Comparison of ENCODE assay signal across 8 cellular contexts in genomic region chr6:30743099-30744053, GRCh38. TPM values are rescaled to one million over a fixed set of nuclear protein-coding genes. Genes with fewer than 3 reads are reported as not detected.
DNase-seq lines count a peak whose midpoint lies in the region; ATAC-seq and TF ChIP-seq lines count a peak whose summit lies in the region.

No MANE protein-coding gene starts in this region.

- H3K4me3 ChIP-seq in GM06990 (replicated peaks; ENCODE audit: low read depth, low read length) = peak overlapping the region; percentile 66
- H3K4me3 ChIP-seq in WERI-Rb-1 (ENCODE audit: low read depth, low read length) = no peak overlapping the region
- peak overlapping the region; percentile 94 for H3K4me3 ChIP-seq in endodermal cell (ENCODE audit: low read length)
- H3K4me3 ChIP-seq in aorta (ENCODE audit: low read length in 2 of 2) = peak overlapping the region; percentile 37 to 57

- no peaks in the 10 kb centered on the region for H3K27me3 Mint-ChIP-seq in endodermal cell (ENCODE audit: insufficient read depth)

- peak overlapping the region; percentile 99 for H3K9ac ChIP-seq in endodermal cell (ENCODE audit: extremely low read depth, low read length, poor library complexity, severe bottlenecking)

- H3K36me3 ChIP-seq in GM06990 (ENCODE audit: control insufficient read depth, insufficient read depth, low read length) = peaks cover 11% of the 10 kb centered on the region
- peaks cover 31% of the 10 kb centered on the region for H3K36me3 ChIP-seq in WERI-Rb-1
- H3K36me3 ChIP-seq in endodermal cell (ENCODE audit: control insufficient read depth, insufficient read depth, low read length) = peaks cover 41% of the 10 kb centered on the region
- H3K36me3 ChIP-seq in aorta (ENCODE audit: control insufficient read depth in 1 of 2, insufficient read depth in 2 of 2, low read length in 1 of 2) = peaks cover 0 to 4% of the 10 kb centered on the region in 2 donors

- H3K27ac Mint-ChIP-seq in endodermal cell = peak overlapping the region; percentile 93

- TF ChIP-seq CTCF in GM06990 (IDR thresholded peaks at IDR 0.05; ENCODE audit: insufficient read depth, low read length, poor library complexity, severe bottlenecking) (no peak), WERI-Rb-1 (IDR thresholded peaks at IDR 0.05; ENCODE audit: low read depth, low read length) (no peak), endodermal cell (conservative IDR thresholded peaks at IDR 0.05) (no peak)

- H3K27ac ChIP-seq in WERI-Rb-1 (peak overlapping the region; percentile 86), endodermal cell (ENCODE audit: low read depth, low read length) (peak overlapping the region; percentile 42), aorta (ENCODE audit: low read depth in 1 of 2, low read length in 2 of 2) (peak overlapping the region; percentile 15 to 91)

- peak; percentile 62 for DNase-seq in GM06990 (ENCODE audit: extremely low read depth, insufficient read length)
- no peak for DNase-seq in WERI-Rb-1
- no peak for DNase-seq in endodermal cell
- peak; percentile 40 for DNase-seq in myocyte (ENCODE audit: low read depth)
- peak in 1 of 2 donors; percentile 82 for DNase-seq in aorta
- DNase-seq in SHP77 treated with DMSO at 0.1 percent for 48 hours (lab: John Stamatoyannopoulos, UW) = no peak

- H3K4me1 ChIP-seq in endodermal cell (ENCODE audit: control insufficient read depth, insufficient read depth, low read length) = peaks cover 5% of the 10 kb centered on the region
- H3K4me1 ChIP-seq in aorta (ENCODE audit: control insufficient read depth in 1 of 2, insufficient read depth in 2 of 2, low read length in 2 of 2) = no peaks in the 10 kb centered on the region

- H3K4me1 Mint-ChIP-seq in endodermal cell = peaks cover 29% of the 10 kb centered on the region

- H3K27me3 ChIP-seq in GM06990 (replicated peaks; ENCODE audit: control insufficient read depth, insufficient read depth, low read length) = no peaks in the 10 kb centered on the region
- no peaks in the 10 kb centered on the region for H3K27me3 ChIP-seq in WERI-Rb-1 (ENCODE audit: insufficient read depth, low read depth, severe bottlenecking)
- no peaks in the 10 kb centered on the region for H3K27me3 ChIP-seq in endodermal cell (ENCODE audit: control insufficient read depth, insufficient read depth, low read length, poor library complexity, severe bottlenecking)
- peaks cover 0 to 7% of the 10 kb centered on the region in 2 donors for H3K27me3 ChIP-seq in aorta (ENCODE audit: control insufficient read depth in 1 of 2, insufficient read depth in 2 of 2, low read length in 1 of 2)

- H3K9me3 ChIP-seq in WERI-Rb-1 (ENCODE audit: severe bottlenecking) (peaks cover 11% of the 10 kb centered on the region), endodermal cell (ENCODE audit: control insufficient read depth, low read length) (no peaks in the 10 kb centered on the region), aorta (ENCODE audit: control insufficient read depth, low read length) (no peaks in the 10 kb centered on the region)

- H3K4me3 Mint-ChIP-seq in endodermal cell = peak overlapping the region; percentile 98

- intact Hi-C loops in aorta (cut with DNase I) = loop anchor here (5.0 to 10.0 kb wide), 6 partner anchors 39 to 341 kb away; partner anchors contain the start of genes MRPS18B (in 1 of the 2) and PPP1R10 (in 1 of the 2)

- H3K9me3 Mint-ChIP-seq in endodermal cell = no peaks in the 10 kb centered on the region

- peaks cover 43% of the 10 kb centered on the region for H3K36me3 Mint-ChIP-seq in endodermal cell (ENCODE audit: low read depth)

- ATAC-seq in HG03025 (IDR thresholded peaks at IDR 0.05; ENCODE audit: low FRiP score, unreplicated experiment) (peak; percentile 18), aorta (ENCODE audit: low FRiP score) (peak; percentile 54), GM18502 (IDR thresholded peaks at IDR 0.05; ENCODE audit: poor library complexity, unreplicated experiment) (no peak)

- 0 to 1% methylated on average over 22 to 53 of the region's 55 CpGs for WGBS in endodermal cell (ENCODE audit: insufficient coverage in 1 of 2, insufficient read length in 1 of 2), 2 experiments
- WGBS in aorta, 2 donors = 7 to 21% methylated on average over 55 of the region's 55 CpGs

RNA-seq across cellular contexts. Expression of gene FLOT1, which starts 0.9 kb away (rescaled TPM):
- total RNA-seq in endodermal cell (100 to 1,000 TPM; 121 to 141 TPM), myocyte (168 and 175 TPM in 2 replicates), aorta (100 to 1,000 TPM; 172 to 222 TPM)
- polyA plus RNA-seq in endodermal cell (2013, experiment 1 of 2) = 119 TPM
- polyA plus RNA-seq in endodermal cell (2013, experiment 2 of 2) = 111 TPM
- polyA plus RNA-seq in myocyte (2012) = 205 TPM
- polyA plus RNA-seq in aorta = 100 to 1,000 TPM; 153 to 213 TPM

RNA-seq across cellular contexts. Expression of gene IER3, which starts 1.0 kb away (rescaled TPM):
- total RNA-seq in endodermal cell (100 to 1,000 TPM; 102 to 136 TPM), myocyte (45.8 and 55.5 TPM in 2 replicates), aorta (10 to 100 TPM; 62.0 to 72.9 TPM)
- polyA plus RNA-seq in endodermal cell (2013, experiment 1 of 2) = 51.3 TPM
- polyA plus RNA-seq in endodermal cell (2013, experiment 2 of 2) = 74.4 TPM
- polyA plus RNA-seq in myocyte (2012) = 152 TPM
- polyA plus RNA-seq in aorta = 10 to 100 TPM; 17.8 to 88.8 TPM

RNA-seq across cellular contexts. Expression of gene TUBB, which starts 23.2 kb away (rescaled TPM):
- 1,000 to 10,000 TPM; 1,504 to 1,815 TPM for total RNA-seq in endodermal cell
- 2,363 TPM for polyA plus RNA-seq in endodermal cell (2013, experiment 1 of 2)
- polyA plus RNA-seq in endodermal cell (2013, experiment 2 of 2) = 2,162 TPM
- total RNA-seq in myocyte = 562 and 698 TPM in 2 replicates
- polyA plus RNA-seq in myocyte (2012) = 954 TPM
- 100 to 1,000 TPM; 264 to 324 TPM for total RNA-seq in aorta
- polyA plus RNA-seq in aorta = 100 to 1,000 TPM in 1 of 2 donors, 10 to 100 TPM in 1; 99.5 to 189 TPM

RNA-seq across cellular contexts. Expression of gene MDC1, which starts 26.3 kb away (rescaled TPM):
- total RNA-seq in endodermal cell (10 to 100 TPM; 79.0 to 95.1 TPM), myocyte (8.0 and 8.2 TPM in 2 replicates), aorta (10 to 100 TPM; 31.4 to 33.3 TPM)
- 80.0 TPM for polyA plus RNA-seq in endodermal cell (2013, experiment 1 of 2)
- polyA plus RNA-seq in endodermal cell (2013, experiment 2 of 2) = 74.0 TPM
- 17.6 TPM for polyA plus RNA-seq in myocyte (2012)
- 10 to 100 TPM in 1 of 2 donors, 1 to 10 TPM in 1; 7.4 to 34.5 TPM for polyA plus RNA-seq in aorta

RNA-seq across cellular contexts. Expression of gene NRM, which starts 52.6 kb away (rescaled TPM):
- total RNA-seq in endodermal cell (10 to 100 TPM; 37.1 TPM), myocyte (2.9 and 4.5 TPM in 2 replicates), aorta (10 to 100 TPM; 13.0 to 15.0 TPM)
- polyA plus RNA-seq in endodermal cell (2013, experiment 1 of 2) = 72.2 TPM
- polyA plus RNA-seq in endodermal cell (2013, experiment 2 of 2) = 59.2 TPM
- polyA plus RNA-seq in myocyte (2012) = 19.4 TPM
- 10 to 100 TPM in 1 of 2 donors, 1 to 10 TPM in 1; 5.6 to 19.6 TPM for polyA plus RNA-seq in aorta

Comparison
In these comparisons a context has a peak if more than half of its experiments do, and no peak if none do; other contexts are left out.
1. DNase-seq: peak in GM06990 (single experiment) and myocyte (single experiment); none in WERI-Rb-1 (single experiment), endodermal cell (single experiment) and SHP77 treated with DMSO at 0.1 percent for 48 hours (single experiment).
2. Peak in every context shown above with its lines, with median percentiles within 50 percentile points of each other: H3K27ac ChIP-seq.